14 cellular contexts compared by ENCODE assay signal in the genomic region with DNA sequence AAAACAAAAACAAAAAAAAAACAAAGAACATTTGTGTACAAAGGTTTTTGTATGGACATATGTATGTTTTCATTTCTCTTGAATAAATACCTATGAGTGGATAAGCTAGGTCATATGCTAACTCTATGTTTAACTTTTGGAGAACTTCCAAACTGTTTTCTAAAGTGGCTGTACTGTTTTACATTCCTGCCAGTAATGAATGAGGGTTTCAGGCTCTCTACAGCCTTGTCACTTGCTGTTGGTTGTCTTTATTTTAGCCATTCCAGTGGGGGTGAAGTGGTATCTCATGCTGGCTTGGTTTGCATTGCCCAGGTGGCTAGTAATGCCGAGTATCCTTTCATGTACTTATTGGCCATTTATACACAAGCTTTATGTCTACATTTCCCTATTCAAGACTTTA.
"Had no signal": no experiment of that assay in that cellular context is flagged by ENCODE, and none has a peak within 500 bp of the region (broad histone marks: within the 10 kb centered on the region; RNA-seq: fewer than 3 reads in every experiment).

No MANE protein-coding gene starts in this region.

- H3K9me3 ChIP-seq: mucosa of descending colon had no signal

- ATAC-seq: mucosa of descending colon; naive thymus-derived CD8-positive, alpha-beta T cell; sciatic nerve had no signal

- H3K27ac ChIP-seq: hepatocyte had no signal

- H3K4me3 ChIP-seq: hepatocyte, mucosa of descending colon had no signal

- DNase-seq: activated effector memory CD4-positive, alpha-beta T cell treated with Interleukin-2 at 50 U/mL for 16 hours; activated T-cell treated with anti-CD3 and anti-CD28 coated beads, Interleukin-2, amount 50 U/mL, for 24 hours; central memory CD4-positive, alpha-beta T cell; cortex of kidney; effector CD8-positive, alpha-beta T cell; mammary epithelial cell; mucosa of descending colon; naive thymus-derived CD8-positive, alpha-beta T cell; nucleus accumbens; stimulated activated naive CD4-positive, alpha-beta T cell treated with Interleukin-2 at 50 U/mL for 16 hours; T-helper 2 cell; trophoblast cell had no signal
